22 cellular contexts compared by ENCODE assay signal in genomic region chr4:182831376-182831775, GRCh38.
DNase-seq lines count a peak whose midpoint lies in the region; ATAC-seq and TF ChIP-seq lines count a peak whose summit lies in the region.
"Had no signal": no experiment of that assay in that cellular context is flagged by ENCODE, and none has a peak within 500 bp of the region (broad histone marks: within the 10 kb centered on the region; RNA-seq: fewer than 3 reads in every experiment).

No MANE protein-coding gene starts in this region.

- H3K36me3 ChIP-seq in OCI-LY3 (replicated peaks; ENCODE audit: low read depth, low read length), result no peaks in the 10 kb centered on the region
- no peaks in the 10 kb centered on the region for H3K36me3 ChIP-seq in SJCRH30
- H3K36me3 ChIP-seq: SJSA1 had no signal

- H3K79me2 ChIP-seq in OCI-LY3 (ENCODE audit: low read length), result no peaks in the 10 kb centered on the region

- peaks cover 10% of the 10 kb centered on the region for H3K4me1 ChIP-seq in OCI-LY3 (ENCODE audit: low read length)
- no peaks in the 10 kb centered on the region for H3K4me1 ChIP-seq in SJCRH30

- no peak overlapping the region for H3K27ac Mint-ChIP-seq in nephron progenitor cell
- H3K27ac Mint-ChIP-seq: CD8-positive, alpha-beta T cell; H9; HFFc6 had no signal

- peak overlapping the region; percentile 31 for H3K4me2 ChIP-seq in OCI-LY3 (ENCODE audit: low read length)

- H3K4me3 ChIP-seq in OCI-LY3 (ENCODE audit: low read length) (no peak overlapping the region), SJCRH30 (no peak overlapping the region)
- H3K4me3 ChIP-seq: SJSA1 had no signal

- peaks cover 12% of the 10 kb centered on the region for H3K27me3 ChIP-seq in OCI-LY3 (ENCODE audit: low read depth, low read length)
- no peaks in the 10 kb centered on the region for H3K27me3 ChIP-seq in SJCRH30

- H3K36me3 Mint-ChIP-seq in nephron progenitor cell (ENCODE audit: low read depth), result no peaks in the 10 kb centered on the region
- H3K36me3 Mint-ChIP-seq: CD8-positive, alpha-beta T cell had no signal

- H4K20me1 ChIP-seq in OCI-LY3 (ENCODE audit: insufficient read depth, low read length), result no peaks in the 10 kb centered on the region

- peaks cover 25% of the 10 kb centered on the region for H3K4me1 Mint-ChIP-seq in nephron progenitor cell

- TF ChIP-seq CTCF in OCI-LY3 (IDR thresholded peaks at IDR 0.05; ENCODE audit: low read depth, low read length) (no peak), nephron progenitor cell (IDR thresholded peaks at IDR 0.05) (no peak)

- no peak overlapping the region for H3K9ac ChIP-seq in OCI-LY3 (ENCODE audit: low read length)

- H3K9me3 Mint-ChIP-seq in nephron progenitor cell, result peaks cover 15% of the 10 kb centered on the region
- H3K9me3 Mint-ChIP-seq: CD8-positive, alpha-beta T cell; HFFc6 had no signal

- ATAC-seq in GM18867 (IDR thresholded peaks at IDR 0.05; ENCODE audit: unreplicated experiment) (peak; percentile 40), GM21786 (IDR thresholded peaks at IDR 0.05; ENCODE audit: unreplicated experiment) (peak; percentile 30), HG03095 (IDR thresholded peaks at IDR 0.05; ENCODE audit: unreplicated experiment) (peak; percentile 54), HG03520 (IDR thresholded peaks at IDR 0.05; ENCODE audit: unreplicated experiment) (no peak)
- ATAC-seq: CD8-positive, alpha-beta T cell had no signal

- peaks cover 53% of the 10 kb centered on the region for H3K27me3 Mint-ChIP-seq in nephron progenitor cell (ENCODE audit: low read depth, poor library complexity)

- no peak overlapping the region for H2AFZ ChIP-seq in OCI-LY3 (ENCODE audit: low read depth, low read length)

- H3K27ac ChIP-seq in OCI-LY3 (ENCODE audit: low read length) (no peak overlapping the region), SJCRH30 (no peak overlapping the region)
- H3K27ac ChIP-seq: SJSA1 had no signal

- DNase-seq in nephron progenitor cell (no peak), AG08395 (ENCODE audit: low spot score) (no peak), SJCRH30 (no peak)
- DNase-seq: 8988T; AML-193; C1 segment of cervical spinal cord; CD8-positive, alpha-beta T cell; DMS153; H9; HFFc6; Kasumi-1; NCI-H1694; NCI-H446; NCI-H526; OCI-M1; T-helper 1 cell had no signal

- no peak overlapping the region for H3K4me3 Mint-ChIP-seq in nephron progenitor cell
- H3K4me3 Mint-ChIP-seq: CD8-positive, alpha-beta T cell; H9; HFFc6 had no signal

- H3K9me3 ChIP-seq in OCI-LY3 (ENCODE audit: insufficient read depth, low read length) (no peaks in the 10 kb centered on the region), SJCRH30 (replicated peaks) (no peaks in the 10 kb centered on the region)
